In genomic region chr4:143512978-143513313, GRCh38 we compare ENCODE assay signal across 7 cellular contexts. TPM values are rescaled to one million over a fixed set of nuclear protein-coding genes. Genes with fewer than 3 reads are reported as not detected.
A peak's percentile ranks its signal among the peaks of the same experiment; 100 is the strongest.
DNase-seq lines count a peak whose midpoint lies in the region; ATAC-seq and TF ChIP-seq lines count a peak whose summit lies in the region.

No MANE protein-coding gene starts in this region.

- no peak for TF ChIP-seq CTCF in VCaP (conservative IDR thresholded peaks at IDR 0.05)
- TF ChIP-seq CTCF in fibroblast of villous mesenchyme (IDR thresholded peaks at IDR 0.05; ENCODE audit: insufficient read depth, low read depth, low read length): no peak
- no peak for TF ChIP-seq CTCF in gastrocnemius medialis (IDR thresholded peaks at IDR 0.05 in 4 of 5, conservative IDR thresholded peaks at IDR 0.05 in 1 of 5)

- H3K36me3 ChIP-seq in gastrocnemius medialis: peaks cover 0 to 7% of the 10 kb centered on the region in 2 donors

- in situ Hi-C loops in gastrocnemius medialis (cut with MboI; ENCODE audit: low sequenced_read_pairs in 4 of 4): loop anchor here in 1 of 4 donors (10.0 kb wide), 1 partner anchor 138 kb away; no protein-coding TSS in a partner anchor

- ATAC-seq in HG03025 (IDR thresholded peaks at IDR 0.05; ENCODE audit: low FRiP score, unreplicated experiment) (peak; percentile 35), gastrocnemius medialis (no peak)

- no peaks in the 10 kb centered on the region for H3K27me3 ChIP-seq in gastrocnemius medialis

- intact Hi-C loops in gastrocnemius medialis (cut with DNase I; ENCODE audit: low total_unique reads): loop anchor here (1.0 to 10.0 kb wide), 4 partner anchors 111 to 1582 kb away; partner anchors contain the start of genes ABCE1, ANAPC10, GAB1 and USP38

- H3K9me3 ChIP-seq in gastrocnemius medialis: no peaks in the 10 kb centered on the region

- H3K4me3 ChIP-seq in fibroblast of villous mesenchyme (ENCODE audit: low read depth, low read length): peak overlapping the region; percentile 89
- peak overlapping the region; percentile 77 to 92 (median 86) for H3K4me3 ChIP-seq in gastrocnemius medialis

- peaks cover 33 to 38% of the 10 kb centered on the region in 2 donors for H3K4me1 ChIP-seq in gastrocnemius medialis

- H3K27ac ChIP-seq in VCaP: peak overlapping the region; percentile 95
- H3K27ac ChIP-seq in gastrocnemius medialis: peak overlapping the region; percentile 91 to 96 (median 94)

- no peak for TF ChIP-seq POLR2A in gastrocnemius medialis (IDR thresholded peaks at IDR 0.05)

- DNase-seq in GM19238 (ENCODE audit: insufficient read length, low spot score) (peak; percentile 4), fibroblast of villous mesenchyme (ENCODE audit: low read depth) (no peak), gastrocnemius medialis (no peak), NCI-H526 treated with DMSO at 0.1 percent for 48 hours (lab: John Stamatoyannopoulos, UW) (no peak), KG1 (lab: John Stamatoyannopoulos, UW) (no peak)

RNA-seq across cellular contexts. Expression of gene SMARCA5, which starts 0.6 kb away (rescaled TPM):
- total RNA-seq in fibroblast of villous mesenchyme (50.6 and 73.8 TPM in 2 replicates), gastrocnemius medialis (10 to 100 TPM; 19.7 to 27.8 (median 26.7) TPM)
